21 cellular contexts compared by ENCODE assay signal in the genomic region with DNA sequence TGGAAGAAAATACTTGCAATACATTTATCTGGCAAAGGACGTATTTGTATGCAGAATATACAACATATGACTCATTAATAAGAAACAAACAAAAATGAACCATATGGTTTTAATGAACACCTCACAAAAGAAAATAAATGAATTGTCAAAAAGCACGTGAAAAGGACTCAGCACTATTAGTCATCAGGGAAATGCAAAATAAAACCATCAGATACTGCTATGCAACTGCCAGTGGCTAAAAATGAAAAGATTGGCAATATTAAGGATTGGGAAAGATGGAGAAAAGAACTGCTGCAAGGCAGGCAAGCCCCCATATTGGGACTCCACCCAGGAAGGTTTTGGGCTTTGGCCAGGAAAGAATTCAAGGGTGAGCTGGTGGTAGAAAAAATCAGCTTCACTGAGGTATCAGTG.
A peak's percentile ranks its signal among the peaks of the same experiment; 100 is the strongest.
DNase-seq lines count a peak whose midpoint lies in the region; ATAC-seq and TF ChIP-seq lines count a peak whose summit lies in the region.
"Had no signal": no experiment of that assay in that cellular context is flagged by ENCODE, and none has a peak within 500 bp of the region (broad histone marks: within the 10 kb centered on the region; RNA-seq: fewer than 3 reads in every experiment).

No MANE protein-coding gene starts in this region.

- H3K4me1 Mint-ChIP-seq in HFFc6 (ENCODE audit: low read depth) = peaks cover 67% of the 10 kb centered on the region
- H3K4me1 Mint-ChIP-seq: WTC11 had no signal

- no peaks in the 10 kb centered on the region; the same call in 1 of the 2 replicates for H3K27me3 Mint-ChIP-seq in HFFc6 (ENCODE audit: insufficient read depth)
- H3K27me3 Mint-ChIP-seq: activated naive CD8-positive, alpha-beta T cell treated with anti-CD3 and anti-CD28 coated beads, Interleukin-2, amount 10 ng/mL, durations not matched to agents 7 days and 5 days; CD4-positive, CD25-positive, alpha-beta regulatory T cell had no signal

- peak overlapping the region; percentile 54 for H3K27ac Mint-ChIP-seq in HFFc6
- H3K27ac Mint-ChIP-seq: activated CD8-positive, alpha-beta T cell treated with anti-CD3 and anti-CD28 coated beads, Interleukin-2, amount 10 ng/mL, durations not matched to agents 7 days and 5 days; activated naive CD8-positive, alpha-beta T cell treated with anti-CD3 and anti-CD28 coated beads, Interleukin-2, amount 10 ng/mL, durations not matched to agents 7 days and 5 days; CD4-positive, CD25-positive, alpha-beta regulatory T cell; H9; WTC11 had no signal

- H3K9me3 Mint-ChIP-seq in HFFc6 = peaks cover 11% of the 10 kb centered on the region

- H3K4me3 ChIP-seq in ACC112 (ENCODE audit: low read depth, low read length) (no peak overlapping the region), brain microvascular endothelial cell (ENCODE audit: low read depth, low read length) (no peak overlapping the region), fibroblast of pulmonary artery (replicated peaks; ENCODE audit: low read depth, low read length) (no peak overlapping the region)
- H3K4me3 ChIP-seq: right atrium auricular region, SJCRH30, transverse colon had no signal

- peaks cover 43% of the 10 kb centered on the region for H3K4me1 ChIP-seq in ACC112 (ENCODE audit: control insufficient read depth, insufficient read depth, low read length, unreplicated experiment)
- H3K4me1 ChIP-seq: right atrium auricular region, transverse colon had no signal

- H3K36me3 ChIP-seq in ACC112 (ENCODE audit: insufficient read depth, low read length) = no peaks in the 10 kb centered on the region
- no peaks in the 10 kb centered on the region for H3K36me3 ChIP-seq in brain microvascular endothelial cell (replicated peaks)
- H3K36me3 ChIP-seq: right atrium auricular region, SJCRH30, transverse colon had no signal

- H3K27me3 ChIP-seq in ACC112 (ENCODE audit: insufficient read depth, low read length) (no peaks in the 10 kb centered on the region), brain microvascular endothelial cell (replicated peaks) (no peaks in the 10 kb centered on the region)
- H3K27me3 ChIP-seq: right atrium auricular region, SJCRH30, transverse colon had no signal

- H3K27ac ChIP-seq in ACC112 (ENCODE audit: low read depth, low read length) (peak overlapping the region; percentile 61), brain microvascular endothelial cell (peak overlapping the region; percentile 46)
- H3K27ac ChIP-seq: right atrium auricular region, SJCRH30, transverse colon had no signal

- H3K79me2 ChIP-seq in ACC112 (ENCODE audit: control insufficient read depth, insufficient read depth, low read length, unreplicated experiment) = no peaks in the 10 kb centered on the region

- in situ Hi-C loops in brain microvascular endothelial cell (cut with HindIII; ENCODE audit: low pct_ligation_motif_present, low sequenced_read_pairs) = no loop called here

- DNase-seq in HFFc6 = peak; percentile 75
- no peak for DNase-seq in brain microvascular endothelial cell
- DNase-seq in fibroblast of pulmonary artery (ENCODE audit: low read depth) = peak; percentile 65
- no peak for DNase-seq in NCI-H2227 (lab: John Stamatoyannopoulos, UW; ENCODE audit: unreplicated experiment)
- no peak for DNase-seq in DMS153 (lab: John Stamatoyannopoulos, UW)
- no peak for DNase-seq in stimulated activated CD4-positive, alpha-beta T cell treated with anti-CD3 and anti-CD28 coated beads, Interleukin-1b, Interleukin-23, amount 100 ng/mL, for 48 hours
- DNase-seq: activated CD8-positive, alpha-beta T cell treated with anti-CD3 and anti-CD28 coated beads, Interleukin-2, amount 10 ng/mL, durations not matched to agents 7 days and 5 days; activated naive CD8-positive, alpha-beta T cell treated with anti-CD3 and anti-CD28 coated beads, Interleukin-2, amount 10 ng/mL, durations not matched to agents 7 days and 5 days; CD4-positive, CD25-positive, alpha-beta regulatory T cell; glutamatergic neuron; H9; NCI-H1048; NCI-H2081 treated with DMSO at 0.1 percent for 48 hours; NCI-H526 treated with DMSO at 0.1 percent for 48 hours; SJCRH30; stimulated activated naive CD4-positive, alpha-beta T cell; transverse colon had no signal

- peaks cover 8% of the 10 kb centered on the region for H3K36me3 Mint-ChIP-seq in HFFc6 (ENCODE audit: low read depth)

- H2AFZ ChIP-seq in ACC112 (ENCODE audit: low read length, unreplicated experiment) = no peak overlapping the region

- H3K4me3 Mint-ChIP-seq in HFFc6 = peak overlapping the region; percentile 23
- H3K4me3 Mint-ChIP-seq: activated CD8-positive, alpha-beta T cell treated with anti-CD3 and anti-CD28 coated beads, Interleukin-2, amount 10 ng/mL, durations not matched to agents 7 days and 5 days; activated naive CD8-positive, alpha-beta T cell treated with anti-CD3 and anti-CD28 coated beads, Interleukin-2, amount 10 ng/mL, durations not matched to agents 7 days and 5 days; CD4-positive, CD25-positive, alpha-beta regulatory T cell; H9; WTC11 had no signal

- no peak for ATAC-seq in GM19452 (IDR thresholded peaks at IDR 0.05; ENCODE audit: unreplicated experiment)
- ATAC-seq: activated CD8-positive, alpha-beta T cell treated with anti-CD3 and anti-CD28 coated beads, Interleukin-2, amount 10 ng/mL, durations not matched to agents 7 days and 5 days; WTC11 had no signal

- TF ChIP-seq CTCF in HFFc6 (IDR thresholded peaks at IDR 0.05) (no peak), brain microvascular endothelial cell (IDR thresholded peaks at IDR 0.05; ENCODE audit: low read depth, low read length, missing control alignments) (no peak), fibroblast of pulmonary artery (IDR thresholded peaks at IDR 0.05; ENCODE audit: low read length, missing control alignments) (no peak)

Comparison
In these comparisons a context has a peak if more than half of its experiments do, and no peak if none do; other contexts are left out.
1. DNase-seq: peak in HFFc6 (single experiment) and fibroblast of pulmonary artery (single experiment); none in brain microvascular endothelial cell (single experiment), NCI-H2227 (single experiment), DMS153 (single experiment) and stimulated activated CD4-positive, alpha-beta T cell treated with anti-CD3 and anti-CD28 coated beads, Interleukin-1b, Interleukin-23, amount 100 ng/mL, for 48 hours (single experiment).